In genomic region chr18:23859466-23860352, GRCh38 we compare ENCODE assay signal across 1 cellular context.
TF ChIP-seq lines count a peak whose summit lies in the region.

No MANE protein-coding gene starts in this region.

TF ChIP-seq in liver, 16 proteins besides CTCF, POLR2A, EP300 and RAD21 (continued from another document):
- TF ChIP-seq ZBTB33 (IDR thresholded peaks at IDR 0.05) = peak; percentile 56
- no peak for TF ChIP-seq ATF3 (IDR thresholded peaks at IDR 0.05)
- peak; percentile 22 for TF ChIP-seq REST (IDR thresholded peaks at IDR 0.05)
- TF ChIP-seq HNF4G (IDR thresholded peaks at IDR 0.05) = peak; percentile 77
- TF ChIP-seq GABPA (IDR thresholded peaks at IDR 0.05 in 1 of 2, conservative IDR thresholded peaks at IDR 0.05 in 1 of 2) = no peak
- no peak for TF ChIP-seq TAF1 (conservative IDR thresholded peaks at IDR 0.05)
- peak; percentile 17 for TF ChIP-seq FOXA2 (IDR thresholded peaks at IDR 0.05)
- TF ChIP-seq FOXA1 (IDR thresholded peaks at IDR 0.05) = no peak
- peak in 1 of 2 donors; percentile 65 for TF ChIP-seq JUND (IDR thresholded peaks at IDR 0.05)
TF ChIP-seq in liver: peak in this region for 10.
